ENCODE assay signal across 1 cellular context in the genomic region with DNA sequence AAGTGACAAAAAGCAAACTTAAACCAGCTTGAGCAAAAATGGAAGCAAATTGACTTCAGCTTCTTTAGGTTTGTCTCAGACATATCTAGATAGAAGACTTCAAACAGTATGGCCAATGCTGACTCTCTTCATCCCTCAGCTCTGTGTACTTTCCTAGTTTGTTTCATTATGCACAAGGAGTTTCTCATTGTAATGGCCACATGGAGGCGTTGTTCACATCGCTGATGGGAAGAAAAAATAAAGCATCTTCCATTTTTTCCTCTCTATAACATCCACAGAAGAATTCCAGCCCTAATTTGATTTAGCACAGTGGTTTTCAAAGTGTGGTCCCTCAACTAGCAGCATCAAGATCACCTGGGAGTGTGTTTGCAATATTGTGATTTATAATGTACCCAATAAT.
TF ChIP-seq lines count a peak whose summit lies in the region.

No MANE protein-coding gene starts in this region.

TF ChIP-seq in A549, 52 proteins besides CTCF, POLR2A, EP300 and RAD21:
- no peak for TF ChIP-seq NFE2L2 (conservative IDR thresholded peaks at IDR 0.05; ENCODE audit: low read length)
- no peak for TF ChIP-seq NPAS2 (CRISPR knock-in tag; IDR thresholded peaks at IDR 0.05; ENCODE audit: borderline replicate concordance)
- TF ChIP-seq RARB (CRISPR knock-in tag; IDR thresholded peaks at IDR 0.05), result no peak
- no peak for TF ChIP-seq HEYL (CRISPR knock-in tag; IDR thresholded peaks at IDR 0.05)
- TF ChIP-seq CBX2 (IDR thresholded peaks at IDR 0.05; ENCODE audit: borderline replicate concordance, low read depth), result no peak
- no peak for TF ChIP-seq ZSCAN20 (CRISPR knock-in tag; IDR thresholded peaks at IDR 0.05)
- no peak for TF ChIP-seq TP53 (CRISPR knock-in tag; IDR thresholded peaks at IDR 0.05)
- TF ChIP-seq HOXA7 (CRISPR knock-in tag; IDR thresholded peaks at IDR 0.05), result no peak
- no peak for TF ChIP-seq CBX8 (IDR thresholded peaks at IDR 0.05)
- no peak for TF ChIP-seq FOXS1 (CRISPR knock-in tag; IDR thresholded peaks at IDR 0.05)
- TF ChIP-seq NR3C1 (IDR thresholded peaks at IDR 0.05), result no peak
TF ChIP-seq in A549: peak in this region for 0.
